Comparison of ENCODE assay signal across 22 cellular contexts in genomic region chr5:32850792-32851191, GRCh38.
"Had no signal": no experiment of that assay in that cellular context is flagged by ENCODE, and none has a peak within 500 bp of the region (broad histone marks: within the 10 kb centered on the region; RNA-seq: fewer than 3 reads in every experiment).

No MANE protein-coding gene starts in this region.

- H3K4me1 Mint-ChIP-seq: T-cell had no signal

- H3K27me3 ChIP-seq: SJSA1 had no signal

- H3K27ac Mint-ChIP-seq: T-cell had no signal

- DNase-seq: KBM-7, MV-4-11, NCI-H1048, NCI-H1105, NCI-H1417, NCI-H1436 treated with DMSO at 0.1 percent for 48 hours, NCI-H1694, NCI-H187 treated with DMSO at 0.1 percent for 48 hours, NCI-H2029 treated with DMSO at 0.1 percent for 48 hours, NCI-H2171 treated with DMSO at 0.1 percent for 48 hours, NCI-H345, NCI-H446 treated with DMSO at 0.1 percent for 48 hours, NCI-H524, NCI-H69, NCI-H774, Right ventricle myocardium superior, RPMI8226, SIG-M5, SK-N-SH, SW 1271, T-cell had no signal

- H3K4me3 ChIP-seq: SJSA1 had no signal

- H3K36me3 Mint-ChIP-seq: T-cell had no signal

- H3K4me3 Mint-ChIP-seq: T-cell had no signal

- H3K9me3 ChIP-seq: SJSA1, SK-N-SH had no signal

- H3K4me2 ChIP-seq: SK-N-SH had no signal

- H3K36me3 ChIP-seq: SJSA1 had no signal

- H3K27ac ChIP-seq: SJSA1 had no signal

- H3K27me3 Mint-ChIP-seq: T-cell had no signal
